1 cellular context compared by ENCODE assay signal in genomic region chr1:11227106-11228077, GRCh38.
TF ChIP-seq lines count a peak whose summit lies in the region.

No MANE protein-coding gene starts in this region.

TF ChIP-seq in K562, 482 proteins besides CTCF, POLR2A, EP300 and RAD21 (continues in another document):
- TF ChIP-seq RREB1 (CRISPR knock-in tag; IDR thresholded peaks at IDR 0.05) (no peak), CBFA2T3 (IDR thresholded peaks at IDR 0.05) (peak; percentile 67), MYC (IDR thresholded peaks at IDR 0.05; ENCODE audit: low read depth, low read length) (0 out of 2 replicates have a peak, but pooled peaks have one; percentile 43), MYC (CRISPR knock-in tag; IDR thresholded peaks at IDR 0.05; ENCODE audit: borderline replicate concordance, low read depth) (no peak), SIN3A (IDR thresholded peaks at IDR 0.05; ENCODE audit: borderline replicate concordance in 2 of 2, control insufficient read depth in 1 of 2, low read depth in 2 of 2, low read length in 2 of 2) (no peak), ZNF12 (CRISPR knock-in tag; IDR thresholded peaks at IDR 0.05) (no peak), SMAD1 (IDR thresholded peaks at IDR 0.05; ENCODE audit: low read depth, low read length, partially characterized antibody) (no peak), SETDB1 (IDR thresholded peaks at IDR 0.05; ENCODE audit: low read length) (no peak), ZNF3 (CRISPR knock-in tag; IDR thresholded peaks at IDR 0.05) (no peak), FOXP4 (CRISPR knock-in tag; IDR thresholded peaks at IDR 0.05; ENCODE audit: borderline replicate concordance) (no peak), JUND (IDR thresholded peaks at IDR 0.05; ENCODE audit: borderline replicate concordance, low read depth, low read length) (no peak), JUND (tag; IDR thresholded peaks at IDR 0.05; ENCODE audit: borderline replicate concordance, low read depth, low read length) (0 out of 3 replicates have a peak, but pooled peaks have one; percentile 16), CTBP1 (IDR thresholded peaks at IDR 0.05; ENCODE audit: borderline replicate concordance) (0 out of 2 replicates have a peak, but pooled peaks have one; percentile 18), THAP7 (CRISPR knock-in tag; IDR thresholded peaks at IDR 0.05) (no peak), CEBPG (CRISPR knock-in tag; IDR thresholded peaks at IDR 0.05) (no peak), CEBPG (tag; conservative IDR thresholded peaks at IDR 0.05 in 1 of 2, IDR thresholded peaks at IDR 0.05 in 1 of 2) (no peak), TCF3 (CRISPR knock-in tag; IDR thresholded peaks at IDR 0.05) (peak; percentile 59; the same call in 1 of the 2 replicates), ZNF274 (IDR thresholded peaks at IDR 0.05; ENCODE audit: borderline replicate concordance, low read depth, low read length) (no peak), MNT (conservative IDR thresholded peaks at IDR 0.05) (no peak), DPF2 (IDR thresholded peaks at IDR 0.05) (peak; percentile 56; the same call in 1 of the 2 replicates), FOSL1 (tag; conservative IDR thresholded peaks at IDR 0.05) (peak; percentile 51), FOXK2 (conservative IDR thresholded peaks at IDR 0.05 in 1 of 2, IDR thresholded peaks at IDR 0.05 in 1 of 2; ENCODE audit: low read depth in 2 of 2) (no peak), NCOA2 (IDR thresholded peaks at IDR 0.05; ENCODE audit: partially characterized antibody in 2 of 2) (no peak), GABPB1 (CRISPR knock-in tag; IDR thresholded peaks at IDR 0.05) (no peak), KDM1A (IDR thresholded peaks at IDR 0.05) (0 out of 4 replicates have a peak, but pooled peaks of 1 of the 2 experiments have one; percentile 5), SMARCA4 (IDR thresholded peaks at IDR 0.05) (0 out of 2 replicates have a peak, but pooled peaks have one; percentile 39), NFE2 (IDR thresholded peaks at IDR 0.05; ENCODE audit: low read depth) (peak; percentile 10; the same call in 1 of the 2 replicates), POLR2B (IDR thresholded peaks at IDR 0.05; ENCODE audit: low read depth, partially characterized antibody) (no peak), ZNF77 (CRISPR knock-in tag; IDR thresholded peaks at IDR 0.05) (no peak), POU5F1 (IDR thresholded peaks at IDR 0.05; ENCODE audit: borderline replicate concordance, low read depth, low read length, partially characterized antibody) (no peak), SMARCE1 (IDR thresholded peaks at IDR 0.05) (0 out of 2 replicates have a peak, but pooled peaks have one; percentile 16), SREBF2 (CRISPR knock-in tag; IDR thresholded peaks at IDR 0.05) (no peak), WHSC1 (IDR thresholded peaks at IDR 0.05; ENCODE audit: low read length) (no peak), GABPB2 (CRISPR knock-in tag; conservative IDR thresholded peaks at IDR 0.05) (no peak), LARP7 (IDR thresholded peaks at IDR 0.05) (no peak), ETV5 (CRISPR knock-in tag; IDR thresholded peaks at IDR 0.05; ENCODE audit: low read depth) (0 out of 2 replicates have a peak, but pooled peaks have one; percentile 31), RCOR1 (IDR thresholded peaks at IDR 0.05; ENCODE audit: borderline replicate concordance in 1 of 2, low read depth in 2 of 2, low read length in 2 of 2) (no peak; a peak in 1 of 4 replicates), ARID1B (IDR thresholded peaks at IDR 0.05) (peak; percentile 60), CHD2 (IDR thresholded peaks at IDR 0.05; ENCODE audit: low read depth, low read length) (no peak), ZNF436 (CRISPR knock-in tag; IDR thresholded peaks at IDR 0.05) (no peak)
- TF ChIP-seq, protein P1, sequence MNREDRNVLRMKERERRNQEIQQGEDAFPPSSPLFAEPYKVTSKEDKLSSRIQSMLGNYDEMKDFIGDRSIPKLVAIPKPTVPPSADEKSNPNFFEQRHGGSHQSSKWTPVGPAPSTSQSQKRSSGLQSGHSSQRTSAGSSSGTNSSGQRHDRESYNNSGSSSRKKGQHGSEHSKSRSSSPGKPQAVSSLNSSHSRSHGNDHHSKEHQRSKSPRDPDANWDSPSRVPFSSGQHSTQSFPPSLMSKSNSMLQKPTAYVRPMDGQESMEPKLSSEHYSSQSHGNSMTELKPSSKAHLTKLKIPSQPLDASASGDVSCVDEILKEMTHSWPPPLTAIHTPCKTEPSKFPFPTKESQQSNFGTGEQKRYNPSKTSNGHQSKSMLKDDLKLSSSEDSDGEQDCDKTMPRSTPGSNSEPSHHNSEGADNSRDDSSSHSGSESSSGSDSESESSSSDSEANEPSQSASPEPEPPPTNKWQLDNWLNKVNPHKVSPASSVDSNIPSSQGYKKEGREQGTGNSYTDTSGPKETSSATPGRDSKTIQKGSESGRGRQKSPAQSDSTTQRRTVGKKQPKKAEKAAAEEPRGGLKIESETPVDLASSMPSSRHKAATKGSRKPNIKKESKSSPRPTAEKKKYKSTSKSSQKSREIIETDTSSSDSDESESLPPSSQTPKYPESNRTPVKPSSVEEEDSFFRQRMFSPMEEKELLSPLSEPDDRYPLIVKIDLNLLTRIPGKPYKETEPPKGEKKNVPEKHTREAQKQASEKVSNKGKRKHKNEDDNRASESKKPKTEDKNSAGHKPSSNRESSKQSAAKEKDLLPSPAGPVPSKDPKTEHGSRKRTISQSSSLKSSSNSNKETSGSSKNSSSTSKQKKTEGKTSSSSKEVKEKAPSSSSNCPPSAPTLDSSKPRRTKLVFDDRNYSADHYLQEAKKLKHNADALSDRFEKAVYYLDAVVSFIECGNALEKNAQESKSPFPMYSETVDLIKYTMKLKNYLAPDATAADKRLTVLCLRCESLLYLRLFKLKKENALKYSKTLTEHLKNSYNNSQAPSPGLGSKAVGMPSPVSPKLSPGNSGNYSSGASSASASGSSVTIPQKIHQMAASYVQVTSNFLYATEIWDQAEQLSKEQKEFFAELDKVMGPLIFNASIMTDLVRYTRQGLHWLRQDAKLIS (CRISPR knock-in tag; IDR thresholded peaks at IDR 0.05), result peak; percentile 25; the same call in 1 of the 2 replicates
- TF ChIP-seq, protein P2, sequence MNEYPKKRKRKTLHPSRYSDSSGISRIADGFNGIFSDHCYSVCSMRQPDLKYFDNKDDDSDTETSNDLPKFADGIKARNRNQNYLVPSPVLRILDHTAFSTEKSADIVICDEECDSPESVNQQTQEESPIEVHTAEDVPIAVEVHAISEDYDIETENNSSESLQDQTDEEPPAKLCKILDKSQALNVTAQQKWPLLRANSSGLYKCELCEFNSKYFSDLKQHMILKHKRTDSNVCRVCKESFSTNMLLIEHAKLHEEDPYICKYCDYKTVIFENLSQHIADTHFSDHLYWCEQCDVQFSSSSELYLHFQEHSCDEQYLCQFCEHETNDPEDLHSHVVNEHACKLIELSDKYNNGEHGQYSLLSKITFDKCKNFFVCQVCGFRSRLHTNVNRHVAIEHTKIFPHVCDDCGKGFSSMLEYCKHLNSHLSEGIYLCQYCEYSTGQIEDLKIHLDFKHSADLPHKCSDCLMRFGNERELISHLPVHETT (CRISPR knock-in tag; conservative IDR thresholded peaks at IDR 0.05 in 1 of 2, IDR thresholded peaks at IDR 0.05 in 1 of 2), result no peak
- TF ChIP-seq, protein P3, sequence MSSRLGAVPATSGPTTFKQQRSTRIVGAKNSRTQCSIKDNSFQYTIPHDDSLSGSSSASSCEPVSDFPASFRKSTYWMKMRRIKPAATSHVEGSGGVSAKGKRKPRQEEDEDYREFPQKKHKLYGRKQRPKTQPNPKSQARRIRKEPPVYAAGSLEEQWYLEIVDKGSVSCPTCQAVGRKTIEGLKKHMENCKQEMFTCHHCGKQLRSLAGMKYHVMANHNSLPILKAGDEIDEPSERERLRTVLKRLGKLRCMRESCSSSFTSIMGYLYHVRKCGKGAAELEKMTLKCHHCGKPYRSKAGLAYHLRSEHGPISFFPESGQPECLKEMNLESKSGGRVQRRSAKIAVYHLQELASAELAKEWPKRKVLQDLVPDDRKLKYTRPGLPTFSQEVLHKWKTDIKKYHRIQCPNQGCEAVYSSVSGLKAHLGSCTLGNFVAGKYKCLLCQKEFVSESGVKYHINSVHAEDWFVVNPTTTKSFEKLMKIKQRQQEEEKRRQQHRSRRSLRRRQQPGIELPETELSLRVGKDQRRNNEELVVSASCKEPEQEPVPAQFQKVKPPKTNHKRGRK (tag; IDR thresholded peaks at IDR 0.05), result no peak
- TF ChIP-seq, protein P4, sequence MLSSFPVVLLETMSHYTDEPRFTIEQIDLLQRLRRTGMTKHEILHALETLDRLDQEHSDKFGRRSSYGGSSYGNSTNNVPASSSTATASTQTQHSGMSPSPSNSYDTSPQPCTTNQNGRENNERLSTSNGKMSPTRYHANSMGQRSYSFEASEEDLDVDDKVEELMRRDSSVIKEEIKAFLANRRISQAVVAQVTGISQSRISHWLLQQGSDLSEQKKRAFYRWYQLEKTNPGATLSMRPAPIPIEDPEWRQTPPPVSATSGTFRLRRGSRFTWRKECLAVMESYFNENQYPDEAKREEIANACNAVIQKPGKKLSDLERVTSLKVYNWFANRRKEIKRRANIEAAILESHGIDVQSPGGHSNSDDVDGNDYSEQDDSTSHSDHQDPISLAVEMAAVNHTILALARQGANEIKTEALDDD (IDR thresholded peaks at IDR 0.05), result no peak
- TF ChIP-seq, protein P5, sequence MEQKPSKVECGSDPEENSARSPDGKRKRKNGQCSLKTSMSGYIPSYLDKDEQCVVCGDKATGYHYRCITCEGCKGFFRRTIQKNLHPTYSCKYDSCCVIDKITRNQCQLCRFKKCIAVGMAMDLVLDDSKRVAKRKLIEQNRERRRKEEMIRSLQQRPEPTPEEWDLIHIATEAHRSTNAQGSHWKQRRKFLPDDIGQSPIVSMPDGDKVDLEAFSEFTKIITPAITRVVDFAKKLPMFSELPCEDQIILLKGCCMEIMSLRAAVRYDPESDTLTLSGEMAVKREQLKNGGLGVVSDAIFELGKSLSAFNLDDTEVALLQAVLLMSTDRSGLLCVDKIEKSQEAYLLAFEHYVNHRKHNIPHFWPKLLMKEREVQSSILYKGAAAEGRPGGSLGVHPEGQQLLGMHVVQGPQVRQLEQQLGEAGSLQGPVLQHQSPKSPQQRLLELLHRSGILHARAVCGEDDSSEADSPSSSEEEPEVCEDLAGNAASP (IDR thresholded peaks at IDR 0.05), result no peak
